Comparison of ENCODE assay signal across 7 cellular contexts in the genomic region with DNA sequence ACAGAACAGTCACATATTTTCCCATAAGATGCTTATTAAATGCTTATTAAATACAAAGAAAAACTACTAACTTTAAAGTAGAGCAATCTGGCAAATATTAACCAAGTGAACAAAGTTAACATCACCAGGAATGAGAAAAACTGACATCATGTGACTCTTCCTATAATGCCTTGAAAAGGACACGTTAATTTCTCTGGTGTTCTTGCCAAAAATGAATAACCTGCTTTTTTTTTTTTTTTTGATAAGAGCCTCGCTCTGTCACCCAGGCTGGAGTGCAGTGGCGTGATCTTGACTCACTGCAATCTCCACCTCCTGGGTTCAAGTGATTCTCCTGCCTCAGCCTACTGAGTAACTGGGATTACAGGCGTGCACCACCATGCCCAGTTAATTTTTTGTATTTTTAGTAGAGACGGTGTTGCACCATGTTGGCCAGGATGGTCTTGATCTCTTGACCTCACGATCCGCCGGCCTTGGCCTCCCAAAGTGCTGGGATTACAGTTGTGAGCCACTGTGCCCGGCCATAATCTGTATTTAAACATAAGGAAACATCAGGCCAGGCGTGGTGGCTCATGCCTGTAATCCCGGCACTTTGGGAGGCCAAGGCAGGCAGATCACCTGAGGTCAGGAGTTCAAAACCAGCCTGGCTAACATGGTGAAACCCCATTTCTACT. TPM values are rescaled to one million over a fixed set of nuclear protein-coding genes. Genes with fewer than 3 reads are reported as not detected.
DNase-seq lines count a peak whose midpoint lies in the region; ATAC-seq and TF ChIP-seq lines count a peak whose summit lies in the region.
"Not testable (repeated sequence)": the region's sequence is repeated elsewhere in the genome, so short reads cannot be mapped to it uniquely, and the experiment has no call there.

No MANE protein-coding gene starts in this region.

- not testable (repeated sequence) for TF ChIP-seq POLR2A in stomach (IDR thresholded peaks at IDR 0.05)

- H3K4me2 ChIP-seq in GM23248 (ENCODE audit: unreplicated experiment); osteoblast (ENCODE audit: insufficient read depth, low read length): not testable (repeated sequence)

- H3K9ac ChIP-seq in GM23248: 0 out of 2 replicates have a peak overlapping the region, but pooled peaks have one; percentile 14
- H3K9ac ChIP-seq in liver (ENCODE audit: low read depth in 1 of 2, low read length in 2 of 2): not testable (repeated sequence)

- H3K4me3 ChIP-seq in GM23248; choroid plexus epithelial cell (ENCODE audit: low read depth, low read length); fibroblast of villous mesenchyme (ENCODE audit: low read depth, low read length); liver (ENCODE audit: low read depth in 1 of 3, low read length in 3 of 3); osteoblast (ENCODE audit: insufficient read depth, low read length); stomach: not testable (repeated sequence)

- H3K4me1 ChIP-seq in GM23248 (ENCODE audit: insufficient read depth): peaks cover 11% of the 10 kb centered on the region
- H3K4me1 ChIP-seq in liver (ENCODE audit: control insufficient read depth in 4 of 4, insufficient read depth in 4 of 4, low read length in 3 of 4): peaks cover 4 to 23% (median 11%) of the 10 kb centered on the region in 4 donors
- peaks cover 33% of the 10 kb centered on the region for H3K4me1 ChIP-seq in osteoblast (ENCODE audit: insufficient read depth, low read length)
- H3K4me1 ChIP-seq in stomach: peaks cover 26 to 56% (median 45%) of the 10 kb centered on the region in 4 donors

- in situ Hi-C loops in GM23248 (cut with MboI): not testable (repeated sequence)

- not testable (repeated sequence) for TF ChIP-seq RAD21 in liver (IDR thresholded peaks at IDR 0.05)

- not testable (repeated sequence) for DNase-seq in GM23248; osteoblast (ENCODE audit: insufficient read length, low spot score, missing footprints); stomach
- DNase-seq in choroid plexus epithelial cell (ENCODE audit: low read depth): peak; percentile 21
- DNase-seq in fibroblast of villous mesenchyme (ENCODE audit: low read depth): peak; percentile 55

- intact Hi-C loops in stomach (cut with DNase I; ENCODE audit: low total_unique reads): not testable (repeated sequence)

- not testable (repeated sequence) for ATAC-seq in SK-N-SH treated with all-trans-retinoic acid at 6 μM for 48 hours

- not testable (repeated sequence) for TF ChIP-seq CTCF in choroid plexus epithelial cell (conservative IDR thresholded peaks at IDR 0.05; ENCODE audit: low read depth, low read length); fibroblast of villous mesenchyme (IDR thresholded peaks at IDR 0.05; ENCODE audit: insufficient read depth, low read depth, low read length); liver (IDR thresholded peaks at IDR 0.05; ENCODE audit: low read depth, low read length, missing input control); osteoblast (IDR thresholded peaks at IDR 0.05; ENCODE audit: extremely low read depth, low read depth, low read length); stomach (IDR thresholded peaks at IDR 0.05)

- H3K79me2 ChIP-seq in GM23248 (ENCODE audit: insufficient read depth): peaks cover 37% of the 10 kb centered on the region
- H3K79me2 ChIP-seq in osteoblast (ENCODE audit: insufficient read depth, low read length): peaks cover 25% of the 10 kb centered on the region

- TF ChIP-seq EP300 in stomach (IDR thresholded peaks at IDR 0.05): not testable (repeated sequence)

- not testable (repeated sequence) for H3K36me3 ChIP-seq in GM23248 (ENCODE audit: low read depth); liver (ENCODE audit: control insufficient read depth in 4 of 4, insufficient read depth in 3 of 4, low read depth in 1 of 4, low read length in 3 of 4); osteoblast (ENCODE audit: insufficient read depth, low read length); stomach

- not testable (repeated sequence) for H3K9me2 ChIP-seq in GM23248 (ENCODE audit: insufficient read depth)

- 82% methylated on average over 11 of the region's 11 CpGs for WGBS in GM23248 (ENCODE audit: low coverage in 1 of 2, low lambda C conversion rate in 2 of 2, missing lambda C conversion rate in 2 of 2), 2 experiments
- WGBS in liver: 31% methylated on average over 11 of the region's 11 CpGs
- WGBS in stomach, 5 donors: 43 to 59% (median 53%) methylated on average over 10 to 11 of the region's 11 CpGs

- not testable (repeated sequence) for H3K9me3 ChIP-seq in GM23248 (ENCODE audit: low read depth); liver (ENCODE audit: control insufficient read depth in 4 of 4, low read length in 3 of 4); osteoblast (ENCODE audit: low read depth, low read length); stomach

- not testable (repeated sequence) for H3K27me3 ChIP-seq in GM23248 (replicated peaks; ENCODE audit: insufficient read depth); liver (ENCODE audit: control insufficient read depth in 4 of 4, insufficient read depth in 4 of 4, low read length in 3 of 4); osteoblast (ENCODE audit: insufficient read depth, low read length); stomach

- not testable (repeated sequence) for H4K20me1 ChIP-seq in GM23248 (ENCODE audit: insufficient read depth); osteoblast (ENCODE audit: insufficient read depth, low read length)

- not testable (repeated sequence) for H2AFZ ChIP-seq in GM23248; osteoblast (ENCODE audit: low read length)

- H3F3A ChIP-seq in GM23248 (ENCODE audit: insufficient read depth): peaks cover 27% of the 10 kb centered on the region; the same call in 1 of the 2 replicates

- H3K27ac ChIP-seq in GM23248 (peak overlapping the region; percentile 73), liver (ENCODE audit: low read depth in 1 of 2, low read length in 2 of 2) (peak overlapping the region; percentile 10 to 12), osteoblast (ENCODE audit: low read depth, low read length) (peak overlapping the region; percentile 60), stomach (peak overlapping the region; percentile 67 to 95 (median 77))

TF ChIP-seq in SK-N-SH treated with all-trans-retinoic acid at 6 μM for 48 hours, 23 proteins besides CTCF, POLR2A, EP300 and RAD21:
- peak; percentile 52 for TF ChIP-seq ISL1 (CRISPR knock-in tag; IDR thresholded peaks at IDR 0.05)

TF ChIP-seq in liver, 16 proteins besides CTCF, POLR2A, EP300 and RAD21 (continues in another document):
- TF ChIP-seq RXRA (IDR thresholded peaks at IDR 0.05): peak in 1 of 2 donors; percentile 32

RNA-seq across cellular contexts. Expression of a gene that starts 3.7 kb away (rescaled TPM):
- 62.5 and 68.6 TPM in 2 replicates for total RNA-seq in GM23248 (2014; rRNA removed; shearing (Covaris generic))
- 34.5 and 39.1 TPM in 2 replicates for polyA plus RNA-seq in GM23248 (2016; fragmentation: Nextera tagmentation; extraction: Ambion mirVana)
- 106 and 125 TPM in 2 replicates for total RNA-seq in fibroblast of villous mesenchyme
- total RNA-seq in liver: 10 to 100 TPM; 10.6 to 35.9 TPM
- polyA plus RNA-seq in liver: 1 to 10 TPM; 5.5 to 7.4 TPM
- 45.4 and 49.9 TPM in 2 replicates for total RNA-seq in osteoblast
- 10 to 100 TPM in 1 of 5 donors, 1 to 10 TPM in 3, under 1 TPM in 1; 0.45 to 53.1 (median 3.8) TPM for total RNA-seq in stomach
- 10 to 100 TPM in 1 of 3 donors, 1 to 10 TPM in 2; 5.5 to 10.6 (median 7.3) TPM for polyA plus RNA-seq in stomach

RNA-seq across cellular contexts. Expression of a gene that starts 4.0 kb away (rescaled TPM):
- 113 and 147 TPM in 2 replicates for total RNA-seq in GM23248 (2014; rRNA removed; shearing (Covaris generic))
- 137 and 148 TPM in 2 replicates for polyA plus RNA-seq in GM23248 (2016; fragmentation: Nextera tagmentation; extraction: Ambion mirVana)
- total RNA-seq in fibroblast of villous mesenchyme: 148 and 187 TPM in 2 replicates
- total RNA-seq in liver: 10 to 100 TPM; 48.6 to 80.0 TPM
- polyA plus RNA-seq in liver: 10 to 100 TPM; 44.6 to 49.5 TPM
- total RNA-seq in osteoblast: 130 and 141 TPM in 2 replicates
- total RNA-seq in stomach: 100 to 1,000 TPM in 3 of 5 donors, 10 to 100 TPM in 2; 36.8 to 200 (median 150) TPM
- 100 to 1,000 TPM in 1 of 3 donors, 10 to 100 TPM in 2; 77.9 to 126 (median 78.4) TPM for polyA plus RNA-seq in stomach

RNA-seq across cellular contexts. Expression of a gene that starts 16.5 kb away (rescaled TPM):
- 186 and 206 TPM in 2 replicates for total RNA-seq in GM23248 (2014; rRNA removed; shearing (Covaris generic))
- polyA plus RNA-seq in GM23248 (2016; fragmentation: Nextera tagmentation; extraction: Ambion mirVana) (188 and 200 TPM in 2 replicates), liver (10 to 100 TPM; 67.1 to 74.2 TPM), stomach (10 to 100 TPM; 40.8 to 71.5 (median 68.2) TPM)
- total RNA-seq in fibroblast of villous mesenchyme (167 and 209 TPM in 2 replicates), liver (100 to 1,000 TPM in 1 of 2 donors, 10 to 100 TPM in 1; 75.3 to 104 TPM), osteoblast (230 and 231 TPM in 2 replicates), stomach (100 to 1,000 TPM in 4 of 5 donors, 10 to 100 TPM in 1; 88.9 to 339 (median 120) TPM)

RNA-seq across cellular contexts. Expression of a gene that starts 45.2 kb away (rescaled TPM):
- total RNA-seq in GM23248 (2014; rRNA removed; shearing (Covaris generic)): 0.32 and 1.3 TPM in 2 replicates
- polyA plus RNA-seq in GM23248 (2016; fragmentation: Nextera tagmentation; extraction: Ambion mirVana) (0.41 TPM in 1 of 2 replicates, not detected in the other), liver (under 1 TPM; 0.18 to 0.30 TPM), stomach (1 to 10 TPM in 1 of 3 donors, under 1 TPM in 1, not detected in 1; 0.31 to 1.0 TPM)
- total RNA-seq in fibroblast of villous mesenchyme (0.43 and 0.64 TPM in 2 replicates), liver (1 to 10 TPM in 1 of 2 donors, under 1 TPM in 1; 0.19 to 1.0 TPM), osteoblast (1.8 and 2.1 TPM in 2 replicates), stomach (10 to 100 TPM in 2 of 5 donors, 1 to 10 TPM in 1, not detected in 2; 1.5 to 39.3 (median 11.1) TPM)

RNA-seq across cellular contexts. Expression of a gene that starts 58.7 kb away (rescaled TPM):
- 307 and 392 TPM in 2 replicates for total RNA-seq in GM23248 (2014; rRNA removed; shearing (Covaris generic))
- 508 and 511 TPM in 2 replicates for polyA plus RNA-seq in GM23248 (2016; fragmentation: Nextera tagmentation; extraction: Ambion mirVana)
- 200 and 256 TPM in 2 replicates for total RNA-seq in fibroblast of villous mesenchyme
- 100 to 1,000 TPM; 169 to 182 TPM for total RNA-seq in liver
- 100 to 1,000 TPM; 322 to 356 TPM for polyA plus RNA-seq in liver
- total RNA-seq in osteoblast: 183 and 202 TPM in 2 replicates
- 100 to 1,000 TPM in 3 of 5 donors, 10 to 100 TPM in 2; 43.7 to 232 (median 149) TPM for total RNA-seq in stomach
- polyA plus RNA-seq in stomach: 100 to 1,000 TPM; 455 to 710 (median 659) TPM

Comparison
In these comparisons a context has a peak if more than half of its experiments do, and no peak if none do; other contexts are left out.
1. H3K27ac ChIP-seq: peak in every context shown above with its lines; median percentile 77 in stomach; 73 in GM23248; 60 in osteoblast; 11 in liver.